16 cellular contexts compared by ENCODE assay signal in genomic region chr12:89185181-89185580, GRCh38.
"Had no signal": no experiment of that assay in that cellular context is flagged by ENCODE, and none has a peak within 500 bp of the region (broad histone marks: within the 10 kb centered on the region; RNA-seq: fewer than 3 reads in every experiment).

No MANE protein-coding gene starts in this region.

- H3K9me3 ChIP-seq: ovary, thyroid gland had no signal

- H3K4me3 ChIP-seq: coronary artery, heart left ventricle, neural progenitor cell, ovary, smooth muscle cell, suprapubic skin, thyroid gland had no signal

- H3K4me2 ChIP-seq: neural progenitor cell, smooth muscle cell had no signal

- H3K27me3 ChIP-seq: heart left ventricle, neural progenitor cell, ovary, suprapubic skin, thyroid gland had no signal

- H2AFZ ChIP-seq: neural progenitor cell had no signal

- H3K36me3 ChIP-seq: heart left ventricle, neural progenitor cell, ovary, suprapubic skin, thyroid gland had no signal

- DNase-seq: effector CD8-positive, alpha-beta T cell; heart left ventricle; hippocampal formation; islet precursor cell; natural killer cell; nucleus accumbens; ovary; right cardiac atrium; stimulated activated CD4-positive, alpha-beta T cell treated with anti-CD3 and anti-CD28 coated beads, Interleukin-2, amount 100 ng/mL, for 48 hours; stimulated activated naive CD4-positive, alpha-beta T cell treated with Interleukin-2 at 50 U/mL for 16 hours; thyroid gland had no signal

- H3K4me1 ChIP-seq: thyroid gland had no signal

- ATAC-seq: heart left ventricle, left lobe of liver, right cardiac atrium had no signal

- H3K9ac ChIP-seq: neural progenitor cell had no signal

- H3K27ac ChIP-seq: coronary artery, neural progenitor cell, ovary, suprapubic skin, thyroid gland had no signal
